8 cellular contexts compared by ENCODE assay signal in genomic region chr17:49924116-49924515, GRCh38. TPM values are rescaled to one million over a fixed set of nuclear protein-coding genes. Genes with fewer than 3 reads are reported as not detected.
"Had no signal": no experiment of that assay in that cellular context is flagged by ENCODE, and none has a peak within 500 bp of the region (broad histone marks: within the 10 kb centered on the region; RNA-seq: fewer than 3 reads in every experiment).

No MANE protein-coding gene starts in this region.

- H3K27ac ChIP-seq: GM23248, HL-60, KMS-11 had no signal

- DNase-seq: GM23248, GOT3, H9, HCEC 1CT, HFFc6, KBM-7 had no signal

- H3K4me3 ChIP-seq: GM23248 had no signal

RNA-seq across cellular contexts. Expression of gene DLX4, which starts 44.9 kb away (rescaled TPM):
- total RNA-seq: GM23248, HFFc6 had no signal
